ENCODE assay signal across 1 cellular context in genomic region chrX:131237363-131237762, GRCh38.
TF ChIP-seq lines count a peak whose summit lies in the region.

No MANE protein-coding gene starts in this region.

TF ChIP-seq in GM23338, 12 proteins besides CTCF, POLR2A, EP300 and RAD21:
- TF ChIP-seq REST (IDR thresholded peaks at IDR 0.05; ENCODE audit: unreplicated experiment) (no peak), NANOG (IDR thresholded peaks at IDR 0.05; ENCODE audit: borderline replicate concordance) (no peak), STAT1 (IDR thresholded peaks at IDR 0.05; ENCODE audit: unreplicated experiment) (no peak), ZNF331 (CRISPR knock-in tag; IDR thresholded peaks at IDR 0.05; ENCODE audit: low read depth) (no peak), JUNB (IDR thresholded peaks at IDR 0.05; ENCODE audit: unreplicated experiment) (no peak), EZH2phosphoT487 (IDR thresholded peaks at IDR 0.05; ENCODE audit: unreplicated experiment) (no peak), ZNF114 (CRISPR knock-in tag; IDR thresholded peaks at IDR 0.05) (no peak), ZNF462 (CRISPR knock-in tag; IDR thresholded peaks at IDR 0.05) (no peak), POLR2AphosphoS5 (IDR thresholded peaks at IDR 0.05; ENCODE audit: low read depth) (no peak), EZH2 (IDR thresholded peaks at IDR 0.05; ENCODE audit: low read depth, unreplicated experiment) (no peak), CREB1 (CRISPR knock-in tag; IDR thresholded peaks at IDR 0.05; ENCODE audit: low read depth) (no peak), ETS1 (IDR thresholded peaks at IDR 0.05) (no peak)
